Comparison of ENCODE assay signal across 19 cellular contexts in the genomic region with DNA sequence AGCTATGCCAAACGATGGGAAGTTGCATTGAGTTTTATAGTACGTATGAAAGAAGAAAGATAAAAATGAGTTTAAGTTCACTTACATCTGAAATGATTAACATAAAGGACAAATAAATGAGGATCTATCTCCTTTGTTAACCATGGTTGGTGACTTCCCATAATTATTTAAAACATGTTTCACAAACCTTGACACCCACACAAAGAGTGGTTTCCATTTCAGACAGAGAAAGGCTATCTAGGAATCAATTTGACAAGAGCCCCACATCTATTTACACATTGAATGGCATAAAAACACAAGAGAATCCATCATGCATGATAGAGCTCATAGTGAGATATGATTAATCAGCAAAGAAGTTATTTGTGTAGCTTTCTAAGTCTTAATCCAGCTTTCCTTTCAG. TPM values are rescaled to one million over a fixed set of nuclear protein-coding genes. Genes with fewer than 3 reads are reported as not detected.
A peak's percentile ranks its signal among the peaks of the same experiment; 100 is the strongest.
DNase-seq lines count a peak whose midpoint lies in the region; ATAC-seq, FAIRE-seq and TF ChIP-seq lines count a peak whose summit lies in the region.
"Had no signal": no experiment of that assay in that cellular context is flagged by ENCODE, and none has a peak within 500 bp of the region (broad histone marks: within the 10 kb centered on the region; RNA-seq: fewer than 3 reads in every experiment).

No MANE protein-coding gene starts in this region.

- H3K36me3 Mint-ChIP-seq in mesothelial cell of epicardium: peaks cover 3% of the 10 kb centered on the region
- H3K36me3 Mint-ChIP-seq: CD8-positive, alpha-beta memory T cell had no signal

- FAIRE-seq in GM12891 (lab: Jason Lieb, UNC): peak; percentile 74
- FAIRE-seq: H1, HTR-8/SVneo had no signal

- H3K4me2 ChIP-seq in BLaER1: peak overlapping the region; percentile 87
- H3K4me2 ChIP-seq: PC-9 had no signal

- H3K9me3 Mint-ChIP-seq in mesothelial cell of epicardium: peaks cover 16% of the 10 kb centered on the region
- H3K9me3 Mint-ChIP-seq: CD8-positive, alpha-beta memory T cell; HFFc6 had no signal

- no peaks in the 10 kb centered on the region for H3K27me3 Mint-ChIP-seq in mesothelial cell of epicardium (ENCODE audit: low read depth)

- no peak overlapping the region for H3K4me3 ChIP-seq in BLaER1
- H3K4me3 ChIP-seq: PC-9 had no signal

- no peaks in the 10 kb centered on the region for H4K20me1 ChIP-seq in BLaER1

- DNase-seq in GM12891 (ENCODE audit: insufficient read length, low spot score) (no peak), MV-4-11 (lab: John Stamatoyannopoulos, UW) (peak; percentile 48), kidney glomerular epithelial cell (lab: John Stamatoyannopoulos, UW) (peak; percentile 13), mucosa of gallbladder (ENCODE audit: low spot score) (no peak), KG1 (lab: John Stamatoyannopoulos, UW) (no peak), mesothelial cell of epicardium (ENCODE audit: low spot score in 2 of 2, unreplicated experiment in 2 of 2) (no peak), omental fat pad (ENCODE audit: low spot score) (no peak)
- DNase-seq: AML-193; CD8-positive, alpha-beta memory T cell; HFFc6; NCI-H1417 treated with DMSO at 0.1 percent for 48 hours; NCI-H2081 treated with DMSO at 0.1 percent for 48 hours; NCI-H2227 treated with DMSO at 0.1 percent for 48 hours; NCI-H526; NK-92 treated with Interleukin-12 subunit alpha and Interleukin-12 subunit beta, amount 100 ng/mL, for 24 hours; PC-9 had no signal

- H3K4me1 Mint-ChIP-seq in mesothelial cell of epicardium: peaks cover 2% of the 10 kb centered on the region

- no peaks in the 10 kb centered on the region for H3K27me3 ChIP-seq in BLaER1

- H3K9me3 ChIP-seq in BLaER1: no peaks in the 10 kb centered on the region

- H3K27ac Mint-ChIP-seq in mesothelial cell of epicardium: no peak overlapping the region
- H3K27ac Mint-ChIP-seq: HFFc6 had no signal

- no peak for TF ChIP-seq POLR2A in GM12891 (IDR thresholded peaks at IDR 0.05; ENCODE audit: low read depth, low read length)

- no peak for ATAC-seq in omental fat pad (ENCODE audit: low FRiP score)

- no peaks in the 10 kb centered on the region for H3K36me3 ChIP-seq in BLaER1

- H3K4me1 ChIP-seq in BLaER1: peaks cover 54% of the 10 kb centered on the region

- TF ChIP-seq CTCF in mesothelial cell of epicardium (IDR thresholded peaks at IDR 0.05; ENCODE audit: unreplicated experiment) (no peak), omental fat pad (IDR thresholded peaks at IDR 0.05) (no peak)

- H3K27ac ChIP-seq in BLaER1: peak overlapping the region; percentile 90
- H3K27ac ChIP-seq: PC-9 had no signal

- peak overlapping the region; percentile 40; the same call in 1 of the 2 replicates for H3K9ac ChIP-seq in BLaER1

- H3K4me3 Mint-ChIP-seq in mesothelial cell of epicardium: no peak overlapping the region
- H3K4me3 Mint-ChIP-seq: CD8-positive, alpha-beta memory T cell; HFFc6 had no signal

TF ChIP-seq in GM12891, 5 proteins besides CTCF, POLR2A, EP300 and RAD21:
- no peak for TF ChIP-seq POLR2AphosphoS5 (IDR thresholded peaks at IDR 0.05; ENCODE audit: low read depth, low read length)
- peak; percentile 91 for TF ChIP-seq PAX5 (IDR thresholded peaks at IDR 0.05; ENCODE audit: insufficient read depth, low read length, severe bottlenecking)
- no peak for TF ChIP-seq TAF1 (IDR thresholded peaks at IDR 0.05; ENCODE audit: low read depth, low read length)
- no peak for TF ChIP-seq POU2F2 (IDR thresholded peaks at IDR 0.05; ENCODE audit: low read depth, low read length)

RNA-seq across cellular contexts. Expression of a gene that starts 14.2 kb away (rescaled TPM):
- polyA plus RNA-seq in GM12891 (2012; ENCODE audit: low read depth, missing spikeins): 5.7 TPM
- total RNA-seq in mucosa of gallbladder: 28.3 TPM
- 22.3 to 24.7 TPM (median 23.6 TPM) in 3 replicates for total RNA-seq in mesothelial cell of epicardium
- total RNA-seq in omental fat pad: 10 to 100 TPM; 40.6 to 70.0 (median 46.6) TPM

Comparison
In these comparisons a context has a peak if more than half of its experiments do, and no peak if none do; other contexts are left out.
1. DNase-seq: peak in MV-4-11 (single experiment) and kidney glomerular epithelial cell (single experiment); none in GM12891 (single experiment), mucosa of gallbladder (single experiment), KG1 (single experiment), mesothelial cell of epicardium (0 of 2) and omental fat pad (single experiment).